In the genomic region with DNA sequence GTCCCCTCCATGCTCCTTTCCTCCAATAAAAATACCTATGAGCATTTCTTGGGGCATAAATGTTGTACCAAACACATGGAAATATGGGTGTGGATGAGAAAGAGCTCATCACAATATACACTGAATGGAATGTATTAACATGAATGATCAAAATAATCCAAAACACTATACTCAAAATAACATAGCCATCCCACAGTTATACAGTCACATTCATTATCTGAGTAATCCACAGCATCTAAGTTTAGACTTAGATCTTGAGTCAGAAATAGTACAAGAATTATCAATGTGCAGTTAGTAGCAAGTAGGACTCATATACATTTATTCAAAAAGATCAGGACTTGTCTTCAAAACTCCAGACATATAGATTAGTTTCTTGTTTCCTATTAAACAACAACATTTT, we compare ENCODE assay signal across 16 cellular contexts.
"Had no signal": no experiment of that assay in that cellular context is flagged by ENCODE, and none has a peak within 500 bp of the region (broad histone marks: within the 10 kb centered on the region; RNA-seq: fewer than 3 reads in every experiment).

No MANE protein-coding gene starts in this region.

- H3K4me2 ChIP-seq: hepatocyte had no signal

- H3K27me3 Mint-ChIP-seq: activated CD4-positive, alpha-beta T cell treated with anti-CD3 and anti-CD28 coated beads, Interleukin-2, amount 10 ng/mL, durations not matched to agents 7 days and 5 days; effector memory CD8-positive, alpha-beta T cell had no signal

- H3K36me3 ChIP-seq: tibial nerve, vagina had no signal

- DNase-seq: activated CD4-positive, alpha-beta T cell treated with anti-CD3 and anti-CD28 coated beads, Interleukin-2, amount 10 ng/mL, durations not matched to agents 7 days and 5 days; activated CD8-positive, alpha-beta memory T cell treated with anti-CD3 and anti-CD28 coated beads, Interleukin-2, amount 50 U/mL, for 4 hours; activated naive CD4-positive, alpha-beta T cell treated with anti-CD3 and anti-CD28 coated beads for 36 hours; activated T-cell treated with anti-CD3 and anti-CD28 coated beads, Interleukin-2, amount 50 U/mL, for 4 hours; effector memory CD8-positive, alpha-beta T cell; foreskin keratinocyte; mesendoderm; natural killer cell; posterior cingulate gyrus; retina; stimulated activated naive CD8-positive, alpha-beta T cell treated with anti-CD3 and anti-CD28 coated beads, Interleukin-15, Interleukin-2, amounts not matched to agents 100 U/mL and 50 U/mL, for 24 hours; T1000 had no signal

- H3K4me3 ChIP-seq: hepatocyte, tibial nerve, vagina had no signal

- H3K4me1 Mint-ChIP-seq: activated CD4-positive, alpha-beta T cell treated with anti-CD3 and anti-CD28 coated beads, Interleukin-2, amount 10 ng/mL, durations not matched to agents 7 days and 5 days; natural killer cell had no signal

- H3K9me3 ChIP-seq: tibial nerve, vagina had no signal

- H3K79me2 ChIP-seq: hepatocyte had no signal

- H3K27me3 ChIP-seq: foreskin keratinocyte, hepatocyte, tibial nerve, vagina had no signal

- H3K9me3 Mint-ChIP-seq: activated CD4-positive, alpha-beta T cell treated with anti-CD3 and anti-CD28 coated beads, Interleukin-2, amount 10 ng/mL, durations not matched to agents 7 days and 5 days; activated naive CD4-positive, alpha-beta T cell treated with anti-CD3 and anti-CD28 coated beads for 36 hours; activated T-cell treated with anti-CD3 and anti-CD28 coated beads, Interleukin-2, amount 50 U/mL, for 4 hours; effector memory CD8-positive, alpha-beta T cell; natural killer cell had no signal

- H2AFZ ChIP-seq: hepatocyte had no signal

- H3K4me1 ChIP-seq: tibial nerve, vagina had no signal

- H3K36me3 Mint-ChIP-seq: natural killer cell had no signal

- H3K4me3 Mint-ChIP-seq: activated CD4-positive, alpha-beta T cell treated with anti-CD3 and anti-CD28 coated beads, Interleukin-2, amount 10 ng/mL, durations not matched to agents 7 days and 5 days; activated naive CD4-positive, alpha-beta T cell treated with anti-CD3 and anti-CD28 coated beads for 36 hours; activated T-cell treated with anti-CD3 and anti-CD28 coated beads, Interleukin-2, amount 50 U/mL, for 4 hours; effector memory CD8-positive, alpha-beta T cell; natural killer cell had no signal

- H3K27ac ChIP-seq: foreskin keratinocyte, hepatocyte, tibial nerve, vagina had no signal

- H3K27ac Mint-ChIP-seq: activated CD4-positive, alpha-beta T cell treated with anti-CD3 and anti-CD28 coated beads, Interleukin-2, amount 10 ng/mL, durations not matched to agents 7 days and 5 days; activated naive CD4-positive, alpha-beta T cell treated with anti-CD3 and anti-CD28 coated beads for 36 hours; effector memory CD8-positive, alpha-beta T cell; natural killer cell had no signal

- ATAC-seq: activated CD4-positive, CD25-positive, alpha-beta regulatory T cell treated with anti-CD3 and anti-CD28 coated beads, Interleukin-2, amount 50 U/mL, for 24 hours; activated T-cell treated with anti-CD3 and anti-CD28 coated beads, Interleukin-2, amount 50 U/mL, for 4 hours; effector memory CD8-positive, alpha-beta T cell; foreskin keratinocyte; natural killer cell; stimulated activated naive CD8-positive, alpha-beta T cell treated with anti-CD3 and anti-CD28 coated beads, Interleukin-15, Interleukin-2, amounts not matched to agents 100 U/mL and 50 U/mL, for 24 hours had no signal
